ENCODE assay signal across 27 cellular contexts in genomic region chr15:90891346-90891949, GRCh38.
"Had no signal": no experiment of that assay in that cellular context is flagged by ENCODE, and none has a peak within 500 bp of the region (broad histone marks: within the 10 kb centered on the region; RNA-seq: fewer than 3 reads in every experiment).

No MANE protein-coding gene starts in this region.

- H3K27ac Mint-ChIP-seq: activated CD4-positive, alpha-beta memory T cell treated with anti-CD3 and anti-CD28 coated beads, Interleukin-2, amount 10 ng/mL, durations not matched to agents 7 days and 5 days; activated CD4-positive, alpha-beta T cell treated with anti-CD3 and anti-CD28 coated beads for 36 hours; activated naive CD8-positive, alpha-beta T cell; activated T-cell treated with anti-CD3 and anti-CD28 coated beads, Interleukin-2, amount 50 U/mL, for 24 hours; activated T-helper 2 cell treated with anti-CD3 and anti-CD28 coated beads, Interferon-gamma antibody, Interleukin-2, Interleukin-4, amounts not matched to agents 10 μg/mL and 5 μg/mL and 100 μg/mL, durations not matched to agents 14 hours and 24 hours and 36 hours; T-helper 17 cell; T-helper 2 cell treated with Interferon-gamma antibody and Interleukin-4, amounts not matched to agents 5 μg/mL and 100 μg/mL, for 36 hours had no signal

- H3K4me1 Mint-ChIP-seq: activated CD4-positive, alpha-beta T cell treated with anti-CD3 and anti-CD28 coated beads for 36 hours had no signal

- H3K27me3 ChIP-seq: brain microvascular endothelial cell had no signal

- ATAC-seq: activated CD4-positive, alpha-beta T cell treated with anti-CD3 and anti-CD28 coated beads for 36 hours; T-helper 17 cell had no signal

- H3K9me3 Mint-ChIP-seq: activated CD4-positive, alpha-beta memory T cell treated with anti-CD3 and anti-CD28 coated beads, Interleukin-2, amount 10 ng/mL, durations not matched to agents 7 days and 5 days; activated CD4-positive, alpha-beta T cell treated with anti-CD3 and anti-CD28 coated beads, Interleukin-2, amount 10 ng/mL, durations not matched to agents 24 days and 14 days; activated T-cell treated with anti-CD3 and anti-CD28 coated beads, Interleukin-2, amount 50 U/mL, for 24 hours; activated T-helper 1 cell treated with anti-CD3 and anti-CD28 coated beads, Interleukin-12 subunit alpha, Interleukin-12 subunit beta, Interleukin-2, Interleukin-4 antibody, amounts not matched to agents 30 ng/mL and 10 ng/mL and 1 ng/mL, durations not matched to agents 14 hours and 24 hours and 36 hours; activated T-helper 2 cell treated with anti-CD3 and anti-CD28 coated beads, Interferon-gamma antibody, Interleukin-2, Interleukin-4, amounts not matched to agents 10 μg/mL and 5 μg/mL and 100 μg/mL, durations not matched to agents 14 hours and 24 hours and 36 hours; central memory CD8-positive, alpha-beta T cell; T-helper 2 cell treated with Interferon-gamma antibody and Interleukin-4, amounts not matched to agents 5 μg/mL and 100 μg/mL, for 36 hours had no signal

- H3K36me3 Mint-ChIP-seq: activated naive CD8-positive, alpha-beta T cell had no signal

- H3K27ac ChIP-seq: brain microvascular endothelial cell, epithelial cell of prostate had no signal

- H3K4me3 Mint-ChIP-seq: activated CD4-positive, alpha-beta memory T cell treated with anti-CD3 and anti-CD28 coated beads, Interleukin-2, amount 10 ng/mL, durations not matched to agents 7 days and 5 days; activated CD4-positive, alpha-beta T cell treated with anti-CD3 and anti-CD28 coated beads for 36 hours; activated CD4-positive, alpha-beta T cell treated with anti-CD3 and anti-CD28 coated beads, Interleukin-2, amount 10 ng/mL, durations not matched to agents 24 days and 14 days; activated naive CD8-positive, alpha-beta T cell; activated T-cell treated with anti-CD3 and anti-CD28 coated beads, Interleukin-2, amount 50 U/mL, for 24 hours; activated T-helper 1 cell treated with anti-CD3 and anti-CD28 coated beads, Interleukin-12 subunit alpha, Interleukin-12 subunit beta, Interleukin-2, Interleukin-4 antibody, amounts not matched to agents 30 ng/mL and 10 ng/mL and 1 ng/mL, durations not matched to agents 14 hours and 24 hours and 36 hours; central memory CD8-positive, alpha-beta T cell; T-helper 17 cell; T-helper 2 cell treated with Interferon-gamma antibody and Interleukin-4, amounts not matched to agents 5 μg/mL and 100 μg/mL, for 36 hours had no signal

- DNase-seq: activated CD4-positive, alpha-beta memory T cell treated with anti-CD3 and anti-CD28 coated beads, Interleukin-2, amount 10 ng/mL, durations not matched to agents 7 days and 5 days; activated CD4-positive, alpha-beta T cell treated with anti-CD3 and anti-CD28 coated beads for 36 hours; activated CD4-positive, alpha-beta T cell treated with anti-CD3 and anti-CD28 coated beads, Interleukin-2, amount 10 ng/mL, durations not matched to agents 24 days and 14 days; activated CD4-positive, alpha-beta T cell treated with anti-CD3 and anti-CD28 coated beads, Interleukin-2, amount 50 U/mL, for 4 hours; activated CD4-positive, CD25-positive, alpha-beta regulatory T cell; activated CD4-positive, CD25-positive, alpha-beta regulatory T cell treated with anti-CD3 and anti-CD28 coated beads, Interleukin-2, amount 50 U/mL, for 72 hours; activated CD8-positive, alpha-beta memory T cell treated with anti-CD3 and anti-CD28 coated beads, Interleukin-2, amount 50 U/mL, for 48 hours; activated effector memory CD4-positive, alpha-beta T cell treated with anti-CD3 and anti-CD28 coated beads, Interleukin-2, amount 50 U/mL, for 16 hours; activated naive CD4-positive, alpha-beta T cell treated with anti-CD3 and anti-CD28 coated beads, Interleukin-2, amount 50 U/mL, for 16 hours; activated T-cell treated with anti-CD3 and anti-CD28 coated beads for 4 hours; activated T-cell treated with anti-CD3 and anti-CD28 coated beads, Interleukin-2, amount 50 U/mL, for 24 hours; amniotic stem cell; anterior cingulate cortex; brain microvascular endothelial cell; cortex of kidney; effector CD8-positive, alpha-beta T cell; foreskin fibroblast; head of caudate nucleus; T-helper 1 cell; T-helper 17 cell; T1000 had no signal

- H3K27me3 Mint-ChIP-seq: activated CD4-positive, alpha-beta memory T cell treated with anti-CD3 and anti-CD28 coated beads, Interleukin-2, amount 10 ng/mL, durations not matched to agents 7 days and 5 days; activated CD4-positive, alpha-beta T cell treated with anti-CD3 and anti-CD28 coated beads for 36 hours; activated CD4-positive, alpha-beta T cell treated with anti-CD3 and anti-CD28 coated beads, Interleukin-2, amount 10 ng/mL, durations not matched to agents 24 days and 14 days had no signal
